In genomic region chr9:135577256-135577655, GRCh38 we compare ENCODE assay signal across 19 cellular contexts. TPM values are rescaled to one million over a fixed set of nuclear protein-coding genes. Genes with fewer than 3 reads are reported as not detected.
DNase-seq lines count a peak whose midpoint lies in the region; TF ChIP-seq lines count a peak whose summit lies in the region.
"Had no signal": no experiment of that assay in that cellular context is flagged by ENCODE, and none has a peak within 500 bp of the region (broad histone marks: within the 10 kb centered on the region; RNA-seq: fewer than 3 reads in every experiment).

No MANE protein-coding gene starts in this region.

- intact Hi-C loops in posterior vena cava (cut with DNase I), result no loop called here
- intact Hi-C loops in vagina (cut with DNase I), result no loop called here

- TF ChIP-seq CTCF in vagina (IDR thresholded peaks at IDR 0.05), result no peak

- no peak overlapping the region for H3K4me3 ChIP-seq in vagina
- H3K4me3 ChIP-seq: A549; BLaER1 treated with 17β-estradiol and CSF1 and Interleukin-3, amounts not matched to agents 10 nM and 100 nM had no signal

- H3K4me1 ChIP-seq in vagina, result no peaks in the 10 kb centered on the region
- H3K4me1 ChIP-seq: A549; BLaER1 treated with 17β-estradiol and CSF1 and Interleukin-3, amounts not matched to agents 10 nM and 100 nM; Caco-2 had no signal

- no peaks in the 10 kb centered on the region for H3K9me3 ChIP-seq in vagina
- H3K9me3 ChIP-seq: A549; BLaER1 treated with 17β-estradiol and CSF1 and Interleukin-3, amounts not matched to agents 10 nM and 100 nM; Caco-2 had no signal

- DNase-seq in activated CD8-positive, alpha-beta memory T cell treated with anti-CD3 and anti-CD28 coated beads for 24 hours, result peak; percentile 41
- DNase-seq in activated CD8-positive, alpha-beta memory T cell treated with anti-CD3 and anti-CD28 coated beads, Interleukin-2, amount 50 U/mL, for 48 hours, result no peak
- DNase-seq in posterior vena cava (ENCODE audit: low spot score) (peak; percentile 26), vagina (ENCODE audit: extremely low spot score in 2 of 2) (peak; percentile 25 to 58), kidney tubule cell (ENCODE audit: low spot score) (no peak), substantia nigra (lab: John Stamatoyannopoulos, UW) (no peak)
- DNase-seq: AML-193; Caco-2; Calu3; CD4-positive, alpha-beta T cell; CD8-positive, alpha-beta T cell; DMS79 treated with DMSO at 0.1 percent for 48 hours; GF-D8 had no signal

- TF ChIP-seq POLR2A in vagina (IDR thresholded peaks at IDR 0.05), result no peak

- no peaks in the 10 kb centered on the region for H3K36me3 ChIP-seq in vagina
- H3K36me3 ChIP-seq: BLaER1 treated with 17β-estradiol and CSF1 and Interleukin-3, amounts not matched to agents 10 nM and 100 nM had no signal

- H3K27ac ChIP-seq in vagina, result no peak overlapping the region
- H3K27ac ChIP-seq in substantia nigra (ENCODE audit: low read depth, low read length, poor library complexity, severe bottlenecking), result no peak overlapping the region
- H3K27ac ChIP-seq: 22Rv1; A549; BLaER1 treated with 17β-estradiol and CSF1 and Interleukin-3, amounts not matched to agents 10 nM and 100 nM; C4-2B had no signal

- H3K27me3 ChIP-seq in vagina, result no peaks in the 10 kb centered on the region
- H3K27me3 ChIP-seq: BLaER1 treated with 17β-estradiol and CSF1 and Interleukin-3, amounts not matched to agents 10 nM and 100 nM had no signal

RNA-seq across cellular contexts. Expression of gene PAEP, which starts 15.7 kb away (rescaled TPM):
- total RNA-seq in posterior vena cava (not detected), vagina (not detected)
- total RNA-seq: A172; B cell; Caco-2; CD4-positive, alpha-beta T cell; CD8-positive, alpha-beta T cell had no signal

RNA-seq across cellular contexts. Expression of gene OBP2A, which starts 31.3 kb away (rescaled TPM):
- total RNA-seq in posterior vena cava, result not detected
- total RNA-seq in vagina, result not detected
- total RNA-seq: A172; B cell; Caco-2; Calu3; CD4-positive, alpha-beta T cell; CD8-positive, alpha-beta T cell had no signal

RNA-seq across cellular contexts. Expression of gene LCN1, which starts 56.0 kb away (rescaled TPM):
- total RNA-seq in posterior vena cava (1 to 10 TPM in 1 of 2 donors, not detected in 1; 2.4 TPM), vagina (not detected)
- total RNA-seq: B cell; Caco-2; Calu3; CD4-positive, alpha-beta T cell; CD8-positive, alpha-beta T cell had no signal

Comparison
In these comparisons a context has a peak if more than half of its experiments do, and no peak if none do; other contexts are left out.
1. DNase-seq: peak in activated CD8-positive, alpha-beta memory T cell treated with anti-CD3 and anti-CD28 coated beads for 24 hours (single experiment), posterior vena cava (single experiment) and vagina (2 of 2); none in activated CD8-positive, alpha-beta memory T cell treated with anti-CD3 and anti-CD28 coated beads, Interleukin-2, amount 50 U/mL, for 48 hours (single experiment), kidney tubule cell (single experiment) and substantia nigra (0 of 49).